8 cellular contexts compared by ENCODE assay signal in the genomic region with DNA sequence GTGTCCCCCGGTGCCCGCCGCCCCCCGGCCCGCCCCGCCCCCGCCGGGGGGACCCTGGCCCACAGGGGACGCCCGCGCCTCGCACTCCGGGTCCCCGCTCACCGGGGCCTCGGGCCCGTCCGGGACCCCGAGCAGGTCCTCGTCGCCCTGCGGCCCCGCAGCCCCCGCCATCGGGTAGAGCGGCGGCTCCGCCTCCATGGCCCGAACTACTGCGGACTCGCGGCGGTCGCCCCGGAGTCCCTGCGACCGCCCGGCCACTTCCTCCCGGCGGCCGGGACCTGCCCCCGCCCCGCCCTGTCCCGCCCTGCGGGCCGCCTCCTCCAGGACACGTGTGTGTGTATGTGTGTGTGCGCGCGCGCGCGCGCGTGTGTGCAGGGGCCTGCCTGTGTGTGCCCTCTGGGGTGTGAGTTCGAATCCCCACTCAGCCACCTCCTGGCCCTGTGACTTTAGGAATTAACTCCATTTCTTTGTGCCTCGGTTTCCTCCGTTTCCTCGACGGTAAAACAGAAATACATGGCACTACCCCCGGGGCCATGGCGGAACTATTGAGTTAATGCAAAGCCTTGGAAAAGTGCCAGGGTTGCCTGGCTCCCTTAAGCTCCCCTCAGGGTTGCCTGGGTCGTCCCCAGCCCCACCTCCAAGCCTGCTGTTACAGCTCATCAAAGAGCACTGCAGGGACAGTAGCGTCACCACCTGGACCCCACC. TPM values are rescaled to one million over a fixed set of nuclear protein-coding genes. Genes with fewer than 3 reads are reported as not detected.
DNase-seq lines count a peak whose midpoint lies in the region; TF ChIP-seq lines count a peak whose summit lies in the region.

A gene with protein sequence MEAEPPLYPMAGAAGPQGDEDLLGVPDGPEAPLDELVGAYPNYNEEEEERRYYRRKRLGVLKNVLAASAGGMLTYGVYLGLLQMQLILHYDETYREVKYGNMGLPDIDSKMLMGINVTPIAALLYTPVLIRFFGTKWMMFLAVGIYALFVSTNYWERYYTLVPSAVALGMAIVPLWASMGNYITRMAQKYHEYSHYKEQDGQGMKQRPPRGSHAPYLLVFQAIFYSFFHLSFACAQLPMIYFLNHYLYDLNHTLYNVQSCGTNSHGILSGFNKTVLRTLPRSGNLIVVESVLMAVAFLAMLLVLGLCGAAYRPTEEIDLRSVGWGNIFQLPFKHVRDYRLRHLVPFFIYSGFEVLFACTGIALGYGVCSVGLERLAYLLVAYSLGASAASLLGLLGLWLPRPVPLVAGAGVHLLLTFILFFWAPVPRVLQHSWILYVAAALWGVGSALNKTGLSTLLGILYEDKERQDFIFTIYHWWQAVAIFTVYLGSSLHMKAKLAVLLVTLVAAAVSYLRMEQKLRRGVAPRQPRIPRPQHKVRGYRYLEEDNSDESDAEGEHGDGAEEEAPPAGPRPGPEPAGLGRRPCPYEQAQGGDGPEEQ (minus strand): TSS at position 252 of the 705 bp plus-strand sequence. CDS start 54 bp downstream, at position 198.

- intact Hi-C loops in ovary (cut with DNase I) (loop anchor here in 1 of 4 donors (10.0 kb wide), 1 partner anchor 201 kb away; no protein-coding TSS in a partner anchor), tibial artery (cut with DNase I; ENCODE audit: low total_unique reads) (no loop called here)

- peak; percentile 81 for TF ChIP-seq POLR2A in GM19193 (IDR thresholded peaks at IDR 0.05; ENCODE audit: extremely low read depth, insufficient read depth, insufficient read length)
- TF ChIP-seq POLR2A in ovary (IDR thresholded peaks at IDR 0.05): no peak

- peak; percentile 57 for DNase-seq in Ammon's horn (ENCODE audit: low spot score)
- peak; percentile 78 for DNase-seq in HT1080 (ENCODE audit: low read depth)
- DNase-seq in SJSA1 (ENCODE audit: low read depth in 1 of 2, low spot score in 2 of 2): peak; percentile 82 to 98
- DNase-seq in activated gamma-delta T cell treated with anti-CD3 and anti-CD28 coated beads, Interleukin-2, amount 50 U/mL, for 16 hours (ENCODE audit: low read depth): peak; percentile 63
- DNase-seq in glomerular endothelial cell (ENCODE audit: extremely low read depth, low read depth, low spot score): no peak
- DNase-seq in ovary: peak; percentile 74 to 82 (median 75)
- DNase-seq in tibial artery: peak; percentile 93 to 95

- H3K9me3 ChIP-seq in SJSA1 (replicated peaks) (no peaks in the 10 kb centered on the region), ovary (no peaks in the 10 kb centered on the region), tibial artery (no peaks in the 10 kb centered on the region)

- peaks cover 7% of the 10 kb centered on the region; the same call in 1 of the 2 replicates for H3K36me3 ChIP-seq in SJSA1
- H3K36me3 ChIP-seq in ovary: no peaks in the 10 kb centered on the region
- peaks cover 0 to 4% (median 0%) of the 10 kb centered on the region in 3 donors for H3K36me3 ChIP-seq in tibial artery

- H3K27me3 ChIP-seq in SJSA1 (replicated peaks): no peaks in the 10 kb centered on the region
- no peaks in the 10 kb centered on the region for H3K27me3 ChIP-seq in ovary
- H3K27me3 ChIP-seq in tibial artery: no peaks in the 10 kb centered on the region

- TF ChIP-seq EP300 in ovary (IDR thresholded peaks at IDR 0.05): no peak

- peak within 1 kb of the TSS; percentile 49 for H3K4me3 ChIP-seq in SJSA1
- peak within 1 kb of the TSS; percentile 62 for H3K4me3 ChIP-seq in ovary
- H3K4me3 ChIP-seq in tibial artery: peak within 1 kb of the TSS; percentile 74 to 76

- H3K4me1 ChIP-seq in SJSA1 (replicated peaks): peaks cover 13% of the 10 kb centered on the region
- H3K4me1 ChIP-seq in ovary (ENCODE audit: insufficient read depth): peaks cover 2% of the 10 kb centered on the region
- peaks cover 0 to 29% (median 12%) of the 10 kb centered on the region in 4 donors for H3K4me1 ChIP-seq in tibial artery

- TF ChIP-seq CTCF in ovary (IDR thresholded peaks at IDR 0.05): no peak
- TF ChIP-seq CTCF in tibial artery (IDR thresholded peaks at IDR 0.05): no peak

- 3 to 9% (median 4%) methylated on average over 26 to 64 of the region's 64 CpGs for WGBS in ovary, 3 donors

- H3K27ac ChIP-seq in SJSA1: no peak within 1 kb of the TSS
- H3K27ac ChIP-seq in ovary: peak within 1 kb of the TSS; percentile 13 to 50
- peak within 1 kb of the TSS; percentile 71 to 78 for H3K27ac ChIP-seq in tibial artery

RNA-seq across cellular contexts. Expression of the gene that starts here (rescaled TPM):
- 16.2 and 18.7 TPM in 2 replicates for total RNA-seq in HT1080 (2014; rRNA removed; shearing (Covaris generic))
- 31.0 and 32.6 TPM in 2 replicates for polyA plus RNA-seq in HT1080 (2015; cell fraction: cytosol; rRNA removed)
- polyA plus RNA-seq in HT1080 (2015; cell fraction: nucleus; rRNA removed): 47.2 and 48.1 TPM in 2 replicates
- total RNA-seq in SJSA1 (2014; rRNA removed; shearing (Covaris generic)): 53.8 and 73.5 TPM in 2 replicates
- total RNA-seq in glomerular endothelial cell: 20.0 and 30.4 TPM in 2 replicates
- total RNA-seq in ovary: 10 to 100 TPM in 6 of 7 donors, 1 to 10 TPM in 1; 9.0 to 39.6 (median 14.2) TPM
- polyA plus RNA-seq in ovary: 10 to 100 TPM in 1 of 2 donors, 1 to 10 TPM in 1; 9.6 to 11.1 TPM
